In genomic region chr1:116345830-116346229, GRCh38 we compare ENCODE assay signal across 1 cellular context.
TF ChIP-seq lines count a peak whose summit lies in the region.

No MANE protein-coding gene starts in this region.

TF ChIP-seq in GM23338, 12 proteins besides CTCF, POLR2A, EP300 and RAD21 (continued from another document):
- TF ChIP-seq ETS1 (IDR thresholded peaks at IDR 0.05): no peak
- TF ChIP-seq POLR2AphosphoS5 (IDR thresholded peaks at IDR 0.05; ENCODE audit: low read depth): no peak
- no peak for TF ChIP-seq ZNF114 (CRISPR knock-in tag; IDR thresholded peaks at IDR 0.05)
